ENCODE assay signal across 18 cellular contexts in the genomic region with DNA sequence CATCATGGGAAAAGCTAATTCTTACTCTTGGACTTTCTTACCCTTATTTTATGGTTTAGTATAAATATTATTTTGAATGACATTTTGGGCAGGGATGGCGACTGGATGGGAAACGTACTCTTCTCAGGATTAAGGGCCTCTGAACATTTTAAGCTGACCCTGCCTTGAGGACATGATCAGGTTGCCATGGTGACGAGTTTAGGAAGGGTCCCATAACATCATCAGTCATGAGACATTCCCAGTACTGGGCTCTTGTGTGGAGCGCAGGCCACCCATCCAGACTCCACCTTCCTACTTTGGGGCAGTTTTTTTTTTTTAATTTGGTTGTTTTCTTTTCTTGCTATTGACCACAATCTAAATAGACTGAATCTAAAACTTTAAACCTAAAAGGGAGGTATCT. TPM values are rescaled to one million over a fixed set of nuclear protein-coding genes. Genes with fewer than 3 reads are reported as not detected.
A peak's percentile ranks its signal among the peaks of the same experiment; 100 is the strongest.
DNase-seq lines count a peak whose midpoint lies in the region; ATAC-seq and TF ChIP-seq lines count a peak whose summit lies in the region.
"Had no signal": no experiment of that assay in that cellular context is flagged by ENCODE, and none has a peak within 500 bp of the region (broad histone marks: within the 10 kb centered on the region; RNA-seq: fewer than 3 reads in every experiment).

No MANE protein-coding gene starts in this region.

- TF ChIP-seq CTCF in heart left ventricle (IDR thresholded peaks at IDR 0.05) (no peak), chondrocyte (IDR thresholded peaks at IDR 0.05) (no peak), tibial nerve (IDR thresholded peaks at IDR 0.05) (no peak)

- H3K4me1 ChIP-seq in heart left ventricle (peaks cover 0 to 18% (median 8%) of the 10 kb centered on the region in 12 donors), tibial nerve (peaks cover 0 to 9% (median 0%) of the 10 kb centered on the region in 4 donors), HAP-1 (no peaks in the 10 kb centered on the region)

- H3K36me3 ChIP-seq in heart left ventricle: no peaks in the 10 kb centered on the region
- H3K36me3 ChIP-seq in tibial nerve: no peaks in the 10 kb centered on the region
- H3K36me3 ChIP-seq in HAP-1 (replicated peaks): no peaks in the 10 kb centered on the region
- H3K36me3 ChIP-seq: SJSA1 had no signal

- TF ChIP-seq POLR2A in heart left ventricle (IDR thresholded peaks at IDR 0.05): no peak
- TF ChIP-seq POLR2A in tibial nerve (IDR thresholded peaks at IDR 0.05): no peak

- no peaks in the 10 kb centered on the region for H3K36me3 Mint-ChIP-seq in chondrocyte (ENCODE audit: low read depth)

- H3K4me3 ChIP-seq in heart left ventricle (no peak overlapping the region), tibial nerve (no peak overlapping the region), HAP-1 (no peak overlapping the region)
- H3K4me3 ChIP-seq: SJSA1 had no signal

- no peak for TF ChIP-seq EP300 in tibial nerve (IDR thresholded peaks at IDR 0.05)

- H3K9me3 ChIP-seq in heart left ventricle (no peaks in the 10 kb centered on the region), tibial nerve (no peaks in the 10 kb centered on the region), HAP-1 (no peaks in the 10 kb centered on the region)
- H3K9me3 ChIP-seq: SJSA1 had no signal

- H3K27ac Mint-ChIP-seq in chondrocyte (ENCODE audit: unreplicated experiment): peak overlapping the region; percentile 17

- in situ Hi-C loops in HAP-1 (cut with MboI; ENCODE audit: low sequenced_read_pairs): no loop called here

- intact Hi-C loops in heart left ventricle (cut with DNase I): loop anchor here in 3 of 10 donors (5.0 to 10.0 kb wide), 2 partner anchors 35 to 98 kb away; no protein-coding TSS in a partner anchor
- intact Hi-C loops in Right ventricle myocardium superior (cut with DNase I): loop anchor here (10.0 kb wide), 1 partner anchor 108 kb away; no protein-coding TSS in a partner anchor
- intact Hi-C loops in sciatic nerve (cut with DNase I): no loop called here

- H3K9me3 Mint-ChIP-seq in chondrocyte (ENCODE audit: low read depth): peaks cover 4% of the 10 kb centered on the region
- H3K9me3 Mint-ChIP-seq: HFFc6 had no signal

- no peak overlapping the region for H3K4me3 Mint-ChIP-seq in chondrocyte (ENCODE audit: unreplicated experiment)

- DNase-seq in heart left ventricle (no peak), Right ventricle myocardium superior (no peak), chondrocyte (ENCODE audit: low spot score) (no peak), sciatic nerve (ENCODE audit: low spot score) (no peak), tibial nerve (ENCODE audit: low spot score in 2 of 2) (no peak), medulla oblongata (ENCODE audit: extremely low spot score) (no peak), HAP-1 (ENCODE audit: low spot score in 2 of 2) (no peak)
- DNase-seq in activated naive CD4-positive, alpha-beta T cell (lab: John Stamatoyannopoulos, UW): no peak
- DNase-seq: 8988T, GF-D8, KG1, NCI-H2081, NCI-H774 had no signal

- peaks cover 65% of the 10 kb centered on the region for H3K4me1 Mint-ChIP-seq in chondrocyte (ENCODE audit: low read depth)

- ATAC-seq in heart left ventricle (peak in 1 of 4 donors; percentile 29), Right ventricle myocardium superior (ENCODE audit: poor library complexity) (no peak), sciatic nerve (peak; percentile 85)

- H3K27me3 ChIP-seq in heart left ventricle (no peaks in the 10 kb centered on the region), tibial nerve (no peaks in the 10 kb centered on the region), HAP-1 (ENCODE audit: low read depth) (no peaks in the 10 kb centered on the region)
- H3K27me3 ChIP-seq: SJSA1 had no signal

- 84 to 94% (median 93%) methylated on average over 4 of the region's 4 CpGs for WGBS in heart left ventricle, 4 donors
- WGBS in tibial nerve, 2 donors: 78 to 85% methylated on average over 4 of the region's 4 CpGs

- H3K27ac ChIP-seq in heart left ventricle (peak overlapping the region in 9 of 12 donors; percentile 2 to 74 (median 52)), tibial nerve (peak overlapping the region in 3 of 4 donors; percentile 14 to 71 (median 45))
- H3K27ac ChIP-seq: C4-2B, RWPE1 had no signal

- no peaks in the 10 kb centered on the region for H3K27me3 Mint-ChIP-seq in chondrocyte (ENCODE audit: low read depth)

RNA-seq across cellular contexts. Expression of gene KCNE4, which starts 40.7 kb away (rescaled TPM):
- total RNA-seq in heart left ventricle: 1 to 10 TPM in 8 of 9 donors, under 1 TPM in 1; 0.69 to 3.7 (median 1.6) TPM
- 1 to 10 TPM; 1.5 to 2.4 TPM for polyA plus RNA-seq in heart left ventricle
- total RNA-seq in Right ventricle myocardium superior: 3.2 TPM
- 7.4 to 23.2 TPM (median 22.3 TPM) in 3 replicates for total RNA-seq in chondrocyte
- 7.3 TPM for total RNA-seq in sciatic nerve
- total RNA-seq in tibial nerve: 10 to 100 TPM in 1 of 4 donors, 1 to 10 TPM in 3; 8.2 to 12.2 (median 8.7) TPM
- total RNA-seq: PC-3 had no signal
